Comparison of ENCODE assay signal across 10 cellular contexts in the genomic region with DNA sequence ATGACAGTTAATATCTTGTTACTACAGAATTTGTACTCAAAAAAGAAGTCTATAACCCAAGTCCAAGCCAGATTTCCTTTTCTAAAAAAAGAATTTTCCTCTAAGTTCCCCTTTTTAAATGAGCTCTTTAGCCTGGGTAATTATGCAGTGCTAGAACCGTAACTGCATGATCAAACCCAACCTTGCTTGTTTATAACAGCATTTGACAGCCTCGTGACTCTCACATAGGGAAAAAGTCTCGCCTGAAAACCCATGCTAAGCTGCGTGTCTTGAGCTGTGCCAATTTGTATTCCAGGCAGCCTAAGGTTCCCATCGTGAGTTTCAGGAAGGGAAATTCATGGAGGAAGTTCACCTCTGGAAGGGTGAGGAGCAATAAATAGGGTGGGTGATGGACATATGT. TPM values are rescaled to one million over a fixed set of nuclear protein-coding genes. Genes with fewer than 3 reads are reported as not detected.
"Had no signal": no experiment of that assay in that cellular context is flagged by ENCODE, and none has a peak within 500 bp of the region (broad histone marks: within the 10 kb centered on the region; RNA-seq: fewer than 3 reads in every experiment).

No MANE protein-coding gene starts in this region.

RNA-seq across cellular contexts. Expression of a gene that starts 44.5 kb away (rescaled TPM):
- total RNA-seq: activated B cell treated with CpG ODN at 0.5 μM for 24 hours; activated CD4-positive, alpha-beta memory T cell treated with anti-CD3 and anti-CD28 coated beads for 36 hours; activated CD4-positive, alpha-beta memory T cell treated with anti-CD3 and anti-CD28 coated beads, Interleukin-2, amount 10 ng/mL, durations not matched to agents 7 days and 5 days; activated CD4-positive, alpha-beta T cell treated with anti-CD3 and anti-CD28 coated beads for 36 hours; activated CD4-positive, alpha-beta T cell treated with anti-CD3 and anti-CD28 coated beads, Interleukin-2, amount 10 ng/mL, durations not matched to agents 24 days and 14 days; activated CD8-positive, alpha-beta memory T cell treated with anti-CD3 and anti-CD28 coated beads for 36 hours; activated CD8-positive, alpha-beta T cell treated with anti-CD3 and anti-CD28 coated beads for 36 hours; T-helper 1 cell treated with Interleukin-12 subunit alpha and Interleukin-12 subunit beta and Interleukin-4 antibody, amounts not matched to agents 30 ng/mL and 1 ng/mL, for 36 hours; T-helper 17 cell; WTC11 had no signal
